24 cellular contexts compared by ENCODE assay signal in the genomic region with DNA sequence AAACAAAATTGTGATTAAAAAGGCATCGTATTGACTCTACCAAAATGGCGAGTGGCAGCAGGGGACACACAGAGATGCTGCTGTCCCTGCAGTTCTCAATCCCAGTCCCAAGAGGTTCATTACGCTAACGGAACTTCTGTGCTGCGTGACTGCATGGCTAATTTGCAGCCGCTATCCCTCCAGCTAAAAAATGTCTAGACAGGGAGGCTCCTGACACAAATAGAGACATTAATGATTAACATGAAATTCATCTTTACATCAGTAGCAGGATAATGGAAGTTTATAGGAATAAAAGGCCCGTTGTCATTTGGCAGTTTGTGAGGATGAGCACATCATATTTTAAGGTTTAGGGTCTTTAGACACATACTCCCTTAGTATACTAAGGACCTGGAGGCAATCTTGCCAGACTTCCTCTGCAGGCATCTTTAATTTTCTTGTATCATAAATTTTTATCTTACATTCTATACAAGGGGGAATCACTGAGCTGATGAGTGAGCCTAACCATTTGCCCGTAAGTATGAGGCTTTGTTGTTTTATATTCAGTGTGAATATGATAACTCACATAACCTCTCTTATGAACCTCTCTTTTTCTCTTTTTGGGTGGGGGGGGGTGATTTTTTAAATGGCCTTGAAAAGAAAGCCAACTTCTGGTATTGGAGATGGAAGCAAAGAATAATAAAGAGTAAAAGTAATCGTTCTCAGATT.
DNase-seq lines count a peak whose midpoint lies in the region; TF ChIP-seq lines count a peak whose summit lies in the region.
"Had no signal": no experiment of that assay in that cellular context is flagged by ENCODE, and none has a peak within 500 bp of the region (broad histone marks: within the 10 kb centered on the region; RNA-seq: fewer than 3 reads in every experiment).

No MANE protein-coding gene starts in this region.

- H3K27me3 ChIP-seq in smooth muscle cell (ENCODE audit: low read depth) (no peaks in the 10 kb centered on the region), WERI-Rb-1 (ENCODE audit: insufficient read depth, low read depth, severe bottlenecking) (peaks cover 63% of the 10 kb centered on the region)

- H3K4me3 ChIP-seq in smooth muscle cell: no peak overlapping the region
- no peak overlapping the region for H3K4me3 ChIP-seq in WERI-Rb-1 (ENCODE audit: low read depth, low read length)
- H3K4me3 ChIP-seq: GM12878, K562, SJSA1 had no signal

- H3K9me3 Mint-ChIP-seq in glutamatergic neuron (ENCODE audit: unreplicated experiment): no peaks in the 10 kb centered on the region
- H3K9me3 Mint-ChIP-seq: HFFc6 had no signal

- H2AFZ ChIP-seq in smooth muscle cell (ENCODE audit: low read depth): no peak overlapping the region

- H3K79me2 ChIP-seq in smooth muscle cell (ENCODE audit: low read depth): no peaks in the 10 kb centered on the region

- no peak overlapping the region for H3K27ac Mint-ChIP-seq in glutamatergic neuron (ENCODE audit: unreplicated experiment)
- H3K27ac Mint-ChIP-seq: CD14-positive monocyte, HFFc6 had no signal

- peaks cover 5% of the 10 kb centered on the region for H3K4me1 ChIP-seq in smooth muscle cell (ENCODE audit: low read depth)
- H3K4me1 ChIP-seq: SJSA1 had no signal

- TF ChIP-seq CTCF in glutamatergic neuron (IDR thresholded peaks at IDR 0.05; ENCODE audit: partially characterized antibody, unreplicated experiment) (no peak), smooth muscle cell (IDR thresholded peaks at IDR 0.05; ENCODE audit: borderline replicate concordance, insufficient read depth, poor library complexity, severe bottlenecking) (no peak), WERI-Rb-1 (IDR thresholded peaks at IDR 0.05; ENCODE audit: low read depth, low read length) (no peak)

- H3K9me3 ChIP-seq in smooth muscle cell (replicated peaks; ENCODE audit: low read depth) (no peaks in the 10 kb centered on the region), WERI-Rb-1 (ENCODE audit: severe bottlenecking) (peaks cover 6% of the 10 kb centered on the region)
- H3K9me3 ChIP-seq: SJSA1 had no signal

- peak overlapping the region; percentile 26 for H3K4me3 Mint-ChIP-seq in glutamatergic neuron (ENCODE audit: unreplicated experiment)
- H3K4me3 Mint-ChIP-seq: HFFc6 had no signal

- H4K20me1 ChIP-seq in smooth muscle cell (ENCODE audit: low read depth): no peaks in the 10 kb centered on the region

- peaks cover 2% of the 10 kb centered on the region for H3K27me3 Mint-ChIP-seq in glutamatergic neuron (ENCODE audit: unreplicated experiment)

- no peak overlapping the region for H3K9ac ChIP-seq in smooth muscle cell (ENCODE audit: low read depth)

- H3K4me1 Mint-ChIP-seq in glutamatergic neuron (ENCODE audit: low read depth, unreplicated experiment): peaks cover 15% of the 10 kb centered on the region
- H3K4me1 Mint-ChIP-seq: CD14-positive monocyte had no signal

- peak overlapping the region; percentile 37 for H3K27ac ChIP-seq in smooth muscle cell (ENCODE audit: low read depth)
- H3K27ac ChIP-seq in WERI-Rb-1: no peak overlapping the region
- H3K27ac ChIP-seq: HL-60, SJSA1 had no signal

- peak overlapping the region; percentile 76 for H3K4me2 ChIP-seq in smooth muscle cell

- no peaks in the 10 kb centered on the region for H3F3A ChIP-seq in smooth muscle cell (ENCODE audit: low read depth)

- DNase-seq in D341Med (ENCODE audit: low spot score) (peak; percentile 22), RPMI7951 (ENCODE audit: low read depth) (peak; percentile 10), glutamatergic neuron (no peak), smooth muscle cell (lab: John Stamatoyannopoulos, UW; ENCODE audit: unreplicated experiment) (no peak), WERI-Rb-1 (no peak), EL (no peak), NAMALWA (ENCODE audit: low spot score) (no peak)
- DNase-seq: DMS79 treated with DMSO at 0.1 percent for 48 hours, H7, HFFc6, MM.1S, NCI-H1092, NCI-H1436 treated with DMSO at 0.1 percent for 48 hours, NCI-H1930, NCI-H2171, NCI-H345, NCI-H524, NCI-H82, SW 1271 had no signal

- 70% methylated on average over 9 of the region's 9 CpGs for WGBS in smooth muscle cell (ENCODE audit: low lambda C conversion rate)

- H3K36me3 ChIP-seq in smooth muscle cell (ENCODE audit: low read depth) (no peaks in the 10 kb centered on the region), WERI-Rb-1 (no peaks in the 10 kb centered on the region)
- H3K36me3 ChIP-seq: SJSA1 had no signal

- H3K36me3 Mint-ChIP-seq in glutamatergic neuron (ENCODE audit: unreplicated experiment): no peaks in the 10 kb centered on the region
- H3K36me3 Mint-ChIP-seq: CD14-positive monocyte had no signal

Comparison
In these comparisons a context has a peak if more than half of its experiments do, and no peak if none do; other contexts are left out.
1. DNase-seq: peak in D341Med (single experiment) and RPMI7951 (single experiment); none in glutamatergic neuron (single experiment), smooth muscle cell (single experiment), WERI-Rb-1 (single experiment), EL (single experiment) and NAMALWA (single experiment).